In the genomic region with DNA sequence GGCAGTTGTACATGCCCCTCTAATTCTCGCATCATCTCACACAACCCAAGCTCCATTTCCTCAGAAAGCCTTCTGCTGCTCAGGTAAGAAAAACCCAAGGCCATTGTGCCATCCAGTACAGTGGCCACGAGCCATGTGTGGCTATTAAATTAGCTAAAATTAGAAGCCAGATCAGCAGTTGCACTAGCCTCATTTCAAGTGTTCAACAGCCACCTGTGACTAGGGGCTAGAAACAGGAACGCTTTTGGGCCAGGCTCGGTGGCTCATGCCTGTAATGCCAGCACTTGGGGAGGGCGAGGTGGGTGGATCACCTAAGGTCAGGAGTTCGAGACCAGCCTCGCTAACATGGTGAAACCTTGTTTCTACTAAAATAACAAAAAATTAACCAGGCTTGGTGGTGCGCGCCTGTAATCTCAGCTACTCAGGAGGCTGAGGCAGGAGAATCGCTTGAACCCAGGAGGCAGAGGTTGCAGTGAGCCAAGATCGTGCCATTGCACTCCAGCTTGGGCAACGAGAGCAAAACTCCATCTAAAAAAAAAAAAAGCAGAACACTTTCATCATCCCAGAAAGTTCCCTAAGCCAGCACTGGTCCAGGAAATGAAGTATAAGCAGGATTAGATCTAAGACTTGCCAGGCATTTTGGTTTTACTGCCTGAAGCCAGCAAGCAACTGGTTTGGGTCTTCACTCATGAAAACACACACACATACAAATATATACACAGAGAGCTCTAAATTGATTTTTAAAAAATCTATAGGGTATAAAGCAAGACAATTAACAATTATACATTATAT, we compare ENCODE assay signal across 32 cellular contexts. TPM values are rescaled to one million over a fixed set of nuclear protein-coding genes. Genes with fewer than 3 reads are reported as not detected.
DNase-seq lines count a peak whose midpoint lies in the region; ATAC-seq and TF ChIP-seq lines count a peak whose summit lies in the region.
"Had no signal": no experiment of that assay in that cellular context is flagged by ENCODE, and none has a peak within 500 bp of the region (broad histone marks: within the 10 kb centered on the region; RNA-seq: fewer than 3 reads in every experiment).

No MANE protein-coding gene starts in this region.

- H4K5ac ChIP-seq in IMR-90 (ENCODE audit: low read depth, low read length): no peak overlapping the region

- TF ChIP-seq POLR2A in IMR-90 (IDR thresholded peaks at IDR 0.05; ENCODE audit: low read depth, low read length) (no peak), suprapubic skin (IDR thresholded peaks at IDR 0.05) (no peak)

- in situ Hi-C loops in IMR-90 (cut with MboI; ENCODE audit: low sequenced_read_pairs): no loop called here

- intact Hi-C loops in IMR-90 (cut with micrococcal nuclease): no loop called here
- intact Hi-C loops in colonic mucosa (cut with DNase I): no loop called here
- intact Hi-C loops in tibial artery (cut with DNase I; ENCODE audit: low total_unique reads): no loop called here

- no peak overlapping the region for H3K4me2 ChIP-seq in IMR-90 (ENCODE audit: low read depth, low read length)

- peaks cover 72% of the 10 kb centered on the region for H4K20me1 ChIP-seq in IMR-90 (ENCODE audit: insufficient read depth, low read length)

- WGBS in IMR-90 (ENCODE audit: extremely low coverage in 2 of 2, insufficient read length in 1 of 2), 2 experiments: 80% methylated on average over 1 of the region's 12 CpGs; no CpG with 5 or more reads in 1 of the 2 experiments
- 83% methylated on average over 12 of the region's 12 CpGs for WGBS in suprapubic skin

- H3K56ac ChIP-seq in IMR-90 (ENCODE audit: extremely low read depth, insufficient read depth, low read length): no peak overlapping the region

- H3K14ac ChIP-seq in IMR-90 (replicated peaks; ENCODE audit: low read depth, low read length): no peak overlapping the region

- POLR2A ChIA-PET in IMR-90 (lab: Charles Lee; ENCODE audit: unreplicated experiment): no interaction called here

- peak overlapping the region; percentile 13; the same call in 1 of the 2 replicates for H2AK5ac ChIP-seq in IMR-90 (ENCODE audit: low read depth, low read length)

- H3K27me3 ChIP-seq in IMR-90 (ENCODE audit: control insufficient read depth, insufficient read depth, low read length) (no peaks in the 10 kb centered on the region), colonic mucosa (no peaks in the 10 kb centered on the region), tibial artery (no peaks in the 10 kb centered on the region), suprapubic skin (no peaks in the 10 kb centered on the region)
- H3K27me3 ChIP-seq: body of pancreas, ovary had no signal

- DNase-seq in IMR-90: no peak
- DNase-seq in colonic mucosa: no peak
- peak; percentile 78 for DNase-seq in myocyte (ENCODE audit: low read depth)
- no peak for DNase-seq in tibial artery
- no peak for DNase-seq in suprapubic skin (ENCODE audit: low spot score in 2 of 2)
- no peak for DNase-seq in DMS114 treated with DMSO at 0.1 percent for 48 hours (lab: John Stamatoyannopoulos, UW; ENCODE audit: unreplicated experiment)
- DNase-seq in KG1 (lab: John Stamatoyannopoulos, UW): no peak
- DNase-seq: activated CD4-positive, alpha-beta T cell treated with anti-CD3 and anti-CD28 coated beads, Interleukin-2, amount 10 ng/mL, durations not matched to agents 24 days and 14 days; activated naive CD8-positive, alpha-beta T cell treated with anti-CD3 and anti-CD28 coated beads, Interleukin-2, amount 50 U/mL, for 24 hours; activated T-cell treated with anti-CD3 and anti-CD28 coated beads, Interleukin-2, amount 50 U/mL, for 4 hours; body of pancreas; CD4-positive, CD25-positive, alpha-beta regulatory T cell; effector CD4-positive, alpha-beta T cell; GOT3; islet precursor cell; mucosa of descending colon; NCI-H1092 treated with DMSO at 0.1 percent for 48 hours; NCI-H187 treated with DMSO at 0.1 percent for 48 hours; NCI-H2171 treated with DMSO at 0.1 percent for 48 hours; NCI-H524 treated with DMSO at 0.1 percent for 48 hours; NK-92 treated with Interleukin-12 subunit alpha and Interleukin-12 subunit beta, amount 100 ng/mL, for 24 hours; ovary; retina; SHP77; stimulated activated CD4-positive, alpha-beta T cell treated with anti-CD3 and anti-CD28 coated beads, Interleukin-4, amount 100 ng/mL, for 1 hour; SW 1271; T-helper 9 cell; WERI-Rb-1 had no signal

- CTCF ChIA-PET in IMR-90 (lab: Yijun Ruan, JAX): no interaction called here

- H2BK20ac ChIP-seq in IMR-90 (ENCODE audit: low read depth, low read length): no peak overlapping the region

- H3K9ac ChIP-seq in IMR-90 (ENCODE audit: low read depth, low read length) (no peak overlapping the region), colonic mucosa (ENCODE audit: low read depth in 2 of 2, low read length in 2 of 2) (no peak overlapping the region)

- no peaks in the 10 kb centered on the region for H3K9me3 ChIP-seq in IMR-90 (ENCODE audit: control insufficient read depth, insufficient read depth, low read length)
- H3K9me3 ChIP-seq in colonic mucosa: no peaks in the 10 kb centered on the region
- H3K9me3 ChIP-seq in tibial artery: no peaks in the 10 kb centered on the region
- H3K9me3 ChIP-seq in suprapubic skin: no peaks in the 10 kb centered on the region
- H3K9me3 ChIP-seq: body of pancreas, mucosa of descending colon, ovary had no signal

- no peak overlapping the region for H4K91ac ChIP-seq in IMR-90 (ENCODE audit: insufficient read depth, low read depth, low read length)

- H4K8ac ChIP-seq in IMR-90 (ENCODE audit: low read depth in 2 of 2, low read length in 2 of 2): no peak overlapping the region

- H2AFZ ChIP-seq in IMR-90 (replicated peaks; ENCODE audit: low read length, poor library complexity): no peak overlapping the region

- H2BK5ac ChIP-seq in IMR-90 (ENCODE audit: low read depth, low read length, poor library complexity, severe bottlenecking): no peak overlapping the region

- no peak overlapping the region for H3K18ac ChIP-seq in IMR-90 (ENCODE audit: low read depth, low read length)

- peaks cover 43 to 82% of the 10 kb centered on the region in 2 experiments for H3K79me1 ChIP-seq in IMR-90 (ENCODE audit: low read depth in 1 of 2, low read length in 2 of 2)

- dilution Hi-C loops in IMR-90 (cut with HindIII; ENCODE audit: low sequenced_read_pairs, unreplicated experiment): no loop called here

- ATAC-seq in IMR-90 (ENCODE audit: low read depth) (no peak), HG03432 (IDR thresholded peaks at IDR 0.05; ENCODE audit: unreplicated experiment) (no peak)
- ATAC-seq: activated naive CD8-positive, alpha-beta T cell treated with anti-CD3 and anti-CD28 coated beads, Interleukin-2, amount 50 U/mL, for 24 hours; activated T-cell treated with anti-CD3 and anti-CD28 coated beads, Interleukin-2, amount 50 U/mL, for 4 hours; body of pancreas; mucosa of descending colon; Panc1; stimulated activated effector memory CD8-positive, alpha-beta T cell treated with anti-CD3 and anti-CD28 coated beads, Interleukin-12 subunit alpha, Interleukin-12 subunit beta, amount 100 ng/mL, for 72 hours had no signal

- no peak for TF ChIP-seq RAD21 in IMR-90 (IDR thresholded peaks at IDR 0.05; ENCODE audit: low read length)

- H3K36me3 ChIP-seq in IMR-90 (ENCODE audit: control insufficient read depth, insufficient read depth, low read length) (0 out of 2 replicates have a peak, but pooled peaks cover 2% of the 10 kb centered on the region), colonic mucosa (no peaks in the 10 kb centered on the region), tibial artery (no peaks in the 10 kb centered on the region), suprapubic skin (no peaks in the 10 kb centered on the region)
- H3K36me3 ChIP-seq: ovary, WERI-Rb-1 had no signal

- H3K4ac ChIP-seq in IMR-90 (ENCODE audit: low read depth, low read length): no peak overlapping the region

- no peak overlapping the region for H3K4me3 ChIP-seq in IMR-90 (ENCODE audit: insufficient read depth, low read depth, low read length)
- no peak overlapping the region for H3K4me3 ChIP-seq in colonic mucosa
- no peak overlapping the region for H3K4me3 ChIP-seq in tibial artery
- H3K4me3 ChIP-seq in suprapubic skin: no peak overlapping the region
- H3K4me3 ChIP-seq: body of pancreas, mucosa of descending colon, ovary had no signal

- H3K4me1 ChIP-seq in IMR-90 (ENCODE audit: control insufficient read depth, insufficient read depth, low read length): peaks cover 12% of the 10 kb centered on the region
- peaks cover 13% of the 10 kb centered on the region for H3K4me1 ChIP-seq in colonic mucosa
- H3K4me1 ChIP-seq in tibial artery: peaks cover 0 to 65% (median 41%) of the 10 kb centered on the region in 4 donors
- H3K4me1 ChIP-seq in suprapubic skin: peaks cover 31% of the 10 kb centered on the region

- H2AK9ac ChIP-seq in IMR-90 (replicated peaks; ENCODE audit: low read depth, low read length, poor library complexity): peak overlapping the region; percentile 33

- H3K27ac ChIP-seq in IMR-90 (ENCODE audit: insufficient read depth, low read length): no peak overlapping the region
- H3K27ac ChIP-seq in colonic mucosa: peak overlapping the region; percentile 80
- H3K27ac ChIP-seq in tibial artery: peak overlapping the region; percentile 66 to 74
- no peak overlapping the region for H3K27ac ChIP-seq in suprapubic skin
- H3K27ac ChIP-seq: epithelial cell of prostate, ovary, WERI-Rb-1 had no signal

- TF ChIP-seq EP300 in suprapubic skin (IDR thresholded peaks at IDR 0.05): no peak

- H2BK15ac ChIP-seq in IMR-90 (ENCODE audit: low read depth, low read length): no peak overlapping the region

- peaks cover 41% of the 10 kb centered on the region for H3K9me1 ChIP-seq in IMR-90 (ENCODE audit: insufficient read depth, low read length)

- BruUV-seq in IMR-90 (replicated peaks; lab: Mats Ljungman, UMichigan): no TSS peak

- no peak overlapping the region for H3K23ac ChIP-seq in IMR-90 (ENCODE audit: low read depth, low read length)

- H2BK120ac ChIP-seq in IMR-90 (ENCODE audit: low read depth, low read length): no peak overlapping the region

- no peak for TF ChIP-seq CTCF in IMR-90 (conservative IDR thresholded peaks at IDR 0.05; ENCODE audit: low read depth, low read length)
- no peak for TF ChIP-seq CTCF in colonic mucosa (IDR thresholded peaks at IDR 0.05)
- no peak for TF ChIP-seq CTCF in tibial artery (IDR thresholded peaks at IDR 0.05)
- no peak for TF ChIP-seq CTCF in suprapubic skin (IDR thresholded peaks at IDR 0.05)

TF ChIP-seq in IMR-90, 13 proteins besides CTCF, POLR2A, EP300 and RAD21 (continues in another document):
- no peak for TF ChIP-seq CEBPB (IDR thresholded peaks at IDR 0.05; ENCODE audit: low read depth, low read length)
- no peak for TF ChIP-seq MAZ (IDR thresholded peaks at IDR 0.05; ENCODE audit: borderline replicate concordance, low read depth, low read length)

RNA-seq across cellular contexts. Expression of a gene that starts 35.7 kb away (rescaled TPM):
- total RNA-seq in IMR-90 (2012; rRNA removed) (136 and 170 TPM in 2 replicates), colonic mucosa (100 to 1,000 TPM; 263 to 359 TPM), myocyte (3.9 and 7.2 TPM in 2 replicates), suprapubic skin (10 to 100 TPM; 21.5 to 59.1 (median 26.0) TPM)
- 57.7 and 64.3 TPM in 2 replicates for polyA plus RNA-seq in IMR-90 (2012; rRNA removed)
- 23.4 and 27.5 TPM in 2 replicates for polyA plus RNA-seq in IMR-90 (2012; cell fraction: cytosol; rRNA removed)
- 31.8 and 116 TPM in 2 replicates for polyA plus RNA-seq in IMR-90 (2012; cell fraction: nucleus; rRNA removed; ENCODE audit: low replicate concordance)
- polyA plus RNA-seq in myocyte (2012): 6.7 TPM
- total RNA-seq: activated CD4-positive, alpha-beta T cell treated with anti-CD3 and anti-CD28 coated beads, Interleukin-2, amount 10 ng/mL, durations not matched to agents 24 days and 14 days; CD4-positive, CD25-positive, alpha-beta regulatory T cell had no signal

Comparison
In these comparisons a context has a peak if more than half of its experiments do, and no peak if none do; other contexts are left out.
1. H3K27ac ChIP-seq: peak in colonic mucosa (single experiment) and tibial artery (2 of 2); none in IMR-90 (single experiment) and suprapubic skin (single experiment).